8 cellular contexts compared by ENCODE assay signal in genomic region chr3:128619146-128619890, GRCh38. TPM values are rescaled to one million over a fixed set of nuclear protein-coding genes. Genes with fewer than 3 reads are reported as not detected.
A peak's percentile ranks its signal among the peaks of the same experiment; 100 is the strongest.
DNase-seq lines count a peak whose midpoint lies in the region; ATAC-seq and TF ChIP-seq lines count a peak whose summit lies in the region.

No MANE protein-coding gene starts in this region.

- peak overlapping the region; percentile 15 to 48 for H3K27ac ChIP-seq in lung (ENCODE audit: low read depth in 1 of 2, low read length in 1 of 2)

- peak; percentile 70 for DNase-seq in AG10803 (ENCODE audit: low read depth)
- peak; percentile 43 for DNase-seq in KG1 (lab: John Stamatoyannopoulos, UW)
- DNase-seq in lung (ENCODE audit: low spot score) = no peak
- DNase-seq in medulla oblongata (ENCODE audit: extremely low spot score) = no peak
- no peak for DNase-seq in NCI-H2227 (lab: John Stamatoyannopoulos, UW; ENCODE audit: unreplicated experiment)

- H3K9me3 ChIP-seq in lung (ENCODE audit: control insufficient read depth in 2 of 2, insufficient read depth in 1 of 2, low read length in 1 of 2) = no peaks in the 10 kb centered on the region

- ATAC-seq in lung (ENCODE audit: insufficient read depth, low FRiP score) = no peak
- no peak for ATAC-seq in GM21576 (IDR thresholded peaks at IDR 0.05; ENCODE audit: unreplicated experiment)
- no peak for ATAC-seq in HG03469 (IDR thresholded peaks at IDR 0.05; ENCODE audit: unreplicated experiment)

- TF ChIP-seq CTCF in AG10803 (conservative IDR thresholded peaks at IDR 0.05; ENCODE audit: low read length) = no peak
- TF ChIP-seq CTCF in lung (IDR thresholded peaks at IDR 0.05; ENCODE audit: control extremely low read depth, extremely low read depth) = no peak

- H3K4me1 ChIP-seq in lung (ENCODE audit: control insufficient read depth in 2 of 2, insufficient read depth in 2 of 2, low read length in 2 of 2) = peaks cover 6 to 16% of the 10 kb centered on the region in 2 donors

- H3K4me3 ChIP-seq in AG10803 (ENCODE audit: low read length) (no peak overlapping the region), lung (no peak overlapping the region)

- H3K36me3 Mint-ChIP-seq in activated naive CD8-positive, alpha-beta T cell = peaks cover 18% of the 10 kb centered on the region

- H3K27me3 ChIP-seq in lung (ENCODE audit: control insufficient read depth, insufficient read depth) = no peaks in the 10 kb centered on the region

- WGBS in lung, 2 donors = 68 to 69% methylated on average over 7 of the region's 7 CpGs

- H3K4me3 Mint-ChIP-seq in activated naive CD8-positive, alpha-beta T cell = peak overlapping the region; percentile 95

- peaks cover 30% of the 10 kb centered on the region for H3K4me1 Mint-ChIP-seq in activated naive CD8-positive, alpha-beta T cell (ENCODE audit: low read depth)

- peak overlapping the region; percentile 96 for H3K27ac Mint-ChIP-seq in activated naive CD8-positive, alpha-beta T cell

- peaks cover 17 to 31% of the 10 kb centered on the region in 2 donors for H3K36me3 ChIP-seq in lung (ENCODE audit: control insufficient read depth in 2 of 2, insufficient read depth in 2 of 2, low read length in 2 of 2)

- H3K27me3 Mint-ChIP-seq in activated naive CD8-positive, alpha-beta T cell = no peaks in the 10 kb centered on the region

- no peaks in the 10 kb centered on the region for H3K9me3 Mint-ChIP-seq in activated naive CD8-positive, alpha-beta T cell (ENCODE audit: low read depth)

RNA-seq across cellular contexts. Expression of gene RPN1, which starts 31.3 kb away (rescaled TPM):
- total RNA-seq in lung = 100 to 1,000 TPM; 158 to 288 TPM
- 100 to 1,000 TPM; 146 to 318 TPM for polyA plus RNA-seq in lung

Comparison
In these comparisons a context has a peak if more than half of its experiments do, and no peak if none do; other contexts are left out.
1. DNase-seq: peak in AG10803 (single experiment) and KG1 (single experiment); none in lung (single experiment), medulla oblongata (single experiment) and NCI-H2227 (single experiment).